9 cellular contexts compared by ENCODE assay signal in genomic region chr6:155248021-155249001, GRCh38. TPM values are rescaled to one million over a fixed set of nuclear protein-coding genes. Genes with fewer than 3 reads are reported as not detected.
DNase-seq lines count a peak whose midpoint lies in the region; ATAC-seq, FAIRE-seq and TF ChIP-seq lines count a peak whose summit lies in the region.
"Had no signal": no experiment of that assay in that cellular context is flagged by ENCODE, and none has a peak within 500 bp of the region (broad histone marks: within the 10 kb centered on the region; RNA-seq: fewer than 3 reads in every experiment).

No MANE protein-coding gene starts in this region.

- peak overlapping the region in 1 of 4 donors; percentile 11 for H3K4me3 ChIP-seq in sigmoid colon

- DNase-seq in AML-193 (lab: John Stamatoyannopoulos, UW) (peak; percentile 27 to 45), GM18507 (ENCODE audit: extremely low spot score, insufficient read length, low read depth) (peak; percentile 39), KBM-7 (peak; percentile 15), amygdala (lab: John Stamatoyannopoulos, UW) (peak in 41 of 56 donors; percentile 7 to 80 (median 38)), hepatic stellate cell (ENCODE audit: low spot score) (peak; percentile 76), sigmoid colon (peak; percentile 84)

- in situ Hi-C loops in KBM-7 (cut with MboI; ENCODE audit: low pct_unique_long_range_greater_than_20kb, low sequenced_read_pairs), result no loop called here

- peak overlapping the region; percentile 48 to 83 (median 72) for H3K27ac ChIP-seq in sigmoid colon

- FAIRE-seq in GM18507 (lab: Jason Lieb, UNC), result peak; percentile 74

- TF ChIP-seq POLR2A in sigmoid colon (IDR thresholded peaks at IDR 0.05), result no peak

- WGBS in sigmoid colon, 2 donors, result 76 to 81% methylated on average over 30 of the region's 30 CpGs

- no peak for ATAC-seq in GM21825 (IDR thresholded peaks at IDR 0.05; ENCODE audit: unreplicated experiment)
- no peak for ATAC-seq in GM18873 (IDR thresholded peaks at IDR 0.05; ENCODE audit: low FRiP score, unreplicated experiment)

- H3K36me3 ChIP-seq in sigmoid colon, result peaks cover 0 to 24% (median 3%) of the 10 kb centered on the region in 4 donors

- H3K4me1 ChIP-seq in sigmoid colon, result peaks cover 0 to 21% (median 9%) of the 10 kb centered on the region in 4 donors

- no peak for TF ChIP-seq EP300 in sigmoid colon (IDR thresholded peaks at IDR 0.05)

- H3K27me3 ChIP-seq in sigmoid colon, result no peaks in the 10 kb centered on the region

- intact Hi-C loops in sigmoid colon (cut with DNase I), result loop anchor here (1.0 to 10.0 kb wide), 4 partner anchors 71 to 574 kb away; no protein-coding TSS in a partner anchor

- TF ChIP-seq CTCF in sigmoid colon (IDR thresholded peaks at IDR 0.05), result peak; percentile 59 to 78 (median 72)

- H3K9me3 ChIP-seq in sigmoid colon, result no peaks in the 10 kb centered on the region

RNA-seq across cellular contexts. Expression of gene CLDN20, which starts 15.5 kb away (rescaled TPM):
- not detected for total RNA-seq in sigmoid colon
- polyA plus RNA-seq in sigmoid colon, result not detected
- total RNA-seq: T-helper 1 cell treated with Interleukin-12 subunit alpha and Interleukin-12 subunit beta and Interleukin-4 antibody, amounts not matched to agents 30 ng/mL and 1 ng/mL, for 36 hours had no signal

Comparison
In these comparisons a context has a peak if more than half of its experiments do, and no peak if none do; other contexts are left out.
1. DNase-seq: peak in every context shown above with its lines; median percentile 84 in sigmoid colon; 76 in hepatic stellate cell; 39 in GM18507; 38 in amygdala; 36 in AML-193; 15 in KBM-7.